25 cellular contexts compared by ENCODE assay signal in genomic region chr7:138472292-138473079, GRCh38. TPM values are rescaled to one million over a fixed set of nuclear protein-coding genes. Genes with fewer than 3 reads are reported as not detected.
DNase-seq lines count a peak whose midpoint lies in the region; ATAC-seq, FAIRE-seq and TF ChIP-seq lines count a peak whose summit lies in the region.
"Had no signal": no experiment of that assay in that cellular context is flagged by ENCODE, and none has a peak within 500 bp of the region (broad histone marks: within the 10 kb centered on the region; RNA-seq: fewer than 3 reads in every experiment).

No MANE protein-coding gene starts in this region.

- ATAC-seq in Panc1 = no peak

- H3K36me3 ChIP-seq in Panc1 (ENCODE audit: control insufficient read depth, insufficient read depth, low read length) (no peaks in the 10 kb centered on the region), endodermal cell (ENCODE audit: control insufficient read depth, insufficient read depth, low read length) (peaks cover 13% of the 10 kb centered on the region), neural progenitor cell (no peaks in the 10 kb centered on the region)

- no peak overlapping the region for H3K14ac ChIP-seq in H9 (ENCODE audit: insufficient read depth, low read length)

- H2BK120ac ChIP-seq in H9 (ENCODE audit: low read depth, low read length, poor library complexity, severe bottlenecking) = no peak overlapping the region

- H3K4me3 ChIP-seq in Panc1 (ENCODE audit: low read depth in 2 of 2, low read length in 2 of 2) (no peak overlapping the region), endodermal cell (ENCODE audit: low read length) (no peak overlapping the region), neural progenitor cell (no peak overlapping the region)
- H3K4me3 ChIP-seq: PC-9 had no signal

- H3K36me3 Mint-ChIP-seq in H9 (ENCODE audit: insufficient read depth in 1 of 3, low read depth in 3 of 3) = peaks cover 15 to 59% (median 49%) of the 10 kb centered on the region in 3 experiments
- H3K36me3 Mint-ChIP-seq in endodermal cell (ENCODE audit: low read depth) = peaks cover 12% of the 10 kb centered on the region
- H3K36me3 Mint-ChIP-seq in neural progenitor cell = peaks cover 68% of the 10 kb centered on the region
- H3K36me3 Mint-ChIP-seq: CD8-positive, alpha-beta memory T cell had no signal

- H3K18ac ChIP-seq in H9 (ENCODE audit: insufficient read length, low read depth, low read length) = no peak overlapping the region

- H3K79me2 ChIP-seq in H9 (ENCODE audit: insufficient read depth, low read length) = peaks cover 77% of the 10 kb centered on the region
- peaks cover 100% of the 10 kb centered on the region for H3K79me2 ChIP-seq in neural progenitor cell (ENCODE audit: low read depth)

- H2AFZ ChIP-seq in H9 (ENCODE audit: low read length) = no peak overlapping the region
- no peak overlapping the region for H2AFZ ChIP-seq in neural progenitor cell (replicated peaks)
- H2AFZ ChIP-seq: PC-9 had no signal

- no CpG with 5 or more reads among the region's 7 CpGs for WGBS in H9 (ENCODE audit: extremely low coverage, insufficient read length, low lambda C conversion rate)
- WGBS in endodermal cell (ENCODE audit: insufficient coverage in 1 of 2, insufficient read length in 1 of 2), 2 experiments = 92 to 96% methylated on average over 7 of the region's 7 CpGs

- H3K27me3 ChIP-seq in H9 (ENCODE audit: insufficient read depth, low read length) (no peaks in the 10 kb centered on the region), Panc1 (ENCODE audit: control insufficient read depth, insufficient read depth, low read length) (no peaks in the 10 kb centered on the region), endodermal cell (ENCODE audit: control insufficient read depth, insufficient read depth, low read length, poor library complexity, severe bottlenecking) (no peaks in the 10 kb centered on the region), neural progenitor cell (no peaks in the 10 kb centered on the region)

- peaks cover 40% of the 10 kb centered on the region for H3F3A ChIP-seq in neural progenitor cell (ENCODE audit: low read depth)

- H4K20me1 ChIP-seq in H9 (ENCODE audit: control insufficient read depth, insufficient read depth, insufficient read length) (no peaks in the 10 kb centered on the region), neural progenitor cell (ENCODE audit: low read depth) (peaks cover 100% of the 10 kb centered on the region)

- FAIRE-seq in GM12891 (lab: Jason Lieb, UNC) = no peak
- FAIRE-seq: GM12892, GM19239 had no signal

- H3K27me3 Mint-ChIP-seq in H9 (ENCODE audit: low read depth) (no peaks in the 10 kb centered on the region), endodermal cell (ENCODE audit: insufficient read depth) (no peaks in the 10 kb centered on the region), neural progenitor cell (ENCODE audit: insufficient read depth, low read depth) (peaks cover 11% of the 10 kb centered on the region)
- H3K27me3 Mint-ChIP-seq: B cell; CD8-positive, alpha-beta memory T cell had no signal

- H4K8ac ChIP-seq in H9 (replicated peaks; ENCODE audit: insufficient read length, low read depth, low read length) = no peak overlapping the region

- in situ Hi-C loops in Panc1 (cut with HindIII; ENCODE audit: low pct_unique_long_range_greater_than_20kb, low sequenced_read_pairs) = no loop called here

- CTCF ChIA-PET in Panc1 (lab: Charles Lee) = no interaction called here

- no peak overlapping the region for H2BK20ac ChIP-seq in H9 (ENCODE audit: low read depth, low read length, poor library complexity, severe bottlenecking)

- BruUV-seq in Panc1 (replicated peaks; lab: Mats Ljungman, UMichigan) = TSS peak; percentile 28

- intact Hi-C loops in Panc1 (cut with micrococcal nuclease; ENCODE audit: unreplicated experiment) = no loop called here

- peak overlapping the region; percentile 5 for H3K4me2 ChIP-seq in H9 (ENCODE audit: insufficient read depth, insufficient read length, low read length)
- no peak overlapping the region for H3K4me2 ChIP-seq in neural progenitor cell
- H3K4me2 ChIP-seq: PC-9 had no signal

- H3K9me3 Mint-ChIP-seq in H9 = no peaks in the 10 kb centered on the region
- no peaks in the 10 kb centered on the region for H3K9me3 Mint-ChIP-seq in endodermal cell
- peaks cover 78% of the 10 kb centered on the region for H3K9me3 Mint-ChIP-seq in neural progenitor cell
- H3K9me3 Mint-ChIP-seq: CD8-positive, alpha-beta memory T cell had no signal

- H3K9ac ChIP-seq in H9 (ENCODE audit: extremely low read depth, insufficient read length, low read length) (no peak overlapping the region), endodermal cell (ENCODE audit: extremely low read depth, low read length, poor library complexity, severe bottlenecking) (no peak overlapping the region), neural progenitor cell (no peak overlapping the region)

- no peaks in the 10 kb centered on the region for H3K9me3 ChIP-seq in H9 (ENCODE audit: control insufficient read depth, low read depth, low read length)
- no peaks in the 10 kb centered on the region for H3K9me3 ChIP-seq in Panc1 (ENCODE audit: control insufficient read depth, insufficient read depth, low read depth, low read length)
- H3K9me3 ChIP-seq in endodermal cell (ENCODE audit: control insufficient read depth, low read length) = peaks cover 3% of the 10 kb centered on the region
- no peaks in the 10 kb centered on the region for H3K9me3 ChIP-seq in neural progenitor cell (ENCODE audit: low read depth)

- DNase-seq in H9 (no peak), Panc1 (ENCODE audit: low read depth, low spot score) (no peak), endodermal cell (no peak), neural progenitor cell (ENCODE audit: low spot score) (no peak), ureter (ENCODE audit: low spot score) (no peak), cerebellar nuclear complex (lab: John Stamatoyannopoulos, UW) (no peak), GM12891 (ENCODE audit: insufficient read length, low spot score) (no peak)
- DNase-seq: CD8-positive, alpha-beta memory T cell; DMS79 treated with DMSO at 0.1 percent for 48 hours; GF-D8; HCEC 1CT; Karpas-422; NCI-H1092; NCI-H1417 treated with DMSO at 0.1 percent for 48 hours; NCI-H1694 treated with DMSO at 0.1 percent for 48 hours; NCI-H2081; NCI-H2227 treated with DMSO at 0.1 percent for 48 hours; NCI-H526 treated with DMSO at 0.1 percent for 48 hours; PC-9; Right ventricle myocardium superior; RPMI8226 had no signal

- H4K5ac ChIP-seq in H9 (ENCODE audit: insufficient read length, low read depth, low read length) = no peak overlapping the region

- H4K91ac ChIP-seq in H9 (ENCODE audit: insufficient read length, low read depth, low read length) = no peak overlapping the region

- no peaks in the 10 kb centered on the region for H3K23me2 ChIP-seq in H9 (ENCODE audit: insufficient read length, low read depth, low read length, poor library complexity, severe bottlenecking)

- H3K56ac ChIP-seq in H9 (ENCODE audit: insufficient read length, low read depth, low read length) = no peak overlapping the region

- peaks cover 67 to 74% of the 10 kb centered on the region in 2 experiments for H3K4me1 Mint-ChIP-seq in H9
- H3K4me1 Mint-ChIP-seq in endodermal cell = peaks cover 22% of the 10 kb centered on the region
- H3K4me1 Mint-ChIP-seq in neural progenitor cell = no peaks in the 10 kb centered on the region

- no peak overlapping the region for H3K4ac ChIP-seq in H9 (ENCODE audit: low read depth, low read length)

- H3K27ac ChIP-seq in H9 (ENCODE audit: insufficient read length, low read depth, low read length) = no peak overlapping the region
- no peak overlapping the region for H3K27ac ChIP-seq in Panc1 (ENCODE audit: low read length)
- H3K27ac ChIP-seq in endodermal cell (ENCODE audit: low read depth, low read length) = no peak overlapping the region
- peak overlapping the region; percentile 17 for H3K27ac ChIP-seq in neural progenitor cell
- H3K27ac ChIP-seq: C4-2B, PC-9 had no signal

- no peaks in the 10 kb centered on the region for H3K79me1 ChIP-seq in H9 (ENCODE audit: insufficient read depth, low read depth, low read length, poor library complexity, severe bottlenecking)

- no peak overlapping the region for H2BK5ac ChIP-seq in H9 (ENCODE audit: insufficient read length, low read length)

- H3K4me3 Mint-ChIP-seq in H9 (peak overlapping the region in 1 of 2 experiments; percentile 39; a peak in 1 of 5 replicates), endodermal cell (no peak overlapping the region), neural progenitor cell (no peak overlapping the region)
- H3K4me3 Mint-ChIP-seq: B cell; CD8-positive, alpha-beta memory T cell had no signal

- TF ChIP-seq CTCF in H9 (conservative IDR thresholded peaks at IDR 0.05) = no peak
- no peak for TF ChIP-seq CTCF in Panc1 (IDR thresholded peaks at IDR 0.05)
- TF ChIP-seq CTCF in endodermal cell (conservative IDR thresholded peaks at IDR 0.05) = no peak
- TF ChIP-seq CTCF in neural progenitor cell (IDR thresholded peaks at IDR 0.05) = no peak

- H3K4me1 ChIP-seq in H9 (ENCODE audit: insufficient read depth, low read length) (peaks cover 2% of the 10 kb centered on the region; the same call in 1 of the 2 replicates), Panc1 (ENCODE audit: control insufficient read depth, insufficient read depth, low read length) (peaks cover under 1% of the 10 kb centered on the region; the same call in 1 of the 2 replicates), endodermal cell (ENCODE audit: control insufficient read depth, insufficient read depth, low read length) (no peaks in the 10 kb centered on the region), neural progenitor cell (peaks cover 20% of the 10 kb centered on the region)

- H2AK5ac ChIP-seq in H9 (ENCODE audit: insufficient read length, low read length) = no peak overlapping the region

- peak overlapping the region in 2 of 3 experiments; percentile 84 to 90; a peak in 4 of 7 replicates for H3K27ac Mint-ChIP-seq in H9
- peak overlapping the region; percentile 2 for H3K27ac Mint-ChIP-seq in endodermal cell
- no peak overlapping the region for H3K27ac Mint-ChIP-seq in neural progenitor cell
- H3K27ac Mint-ChIP-seq: B cell had no signal

- H3T11ph ChIP-seq in H9 (ENCODE audit: low read length) = no peak overlapping the region

- POLR2A ChIA-PET in Panc1 (lab: Charles Lee) = interaction anchor here (0.6 kb wide), 1 partner anchor 8 kb away, joined by 4 read pairs; no protein-coding TSS in a partner anchor

- H2BK12ac ChIP-seq in H9 (ENCODE audit: insufficient read length, low read depth, low read length) = no peak overlapping the region

- H3K23ac ChIP-seq in H9 (ENCODE audit: insufficient read length, low read depth, low read length) = no peak overlapping the region

- no peak for TF ChIP-seq POLR2A in GM12891 (IDR thresholded peaks at IDR 0.05; ENCODE audit: low read depth, low read length)

- no peak overlapping the region for H2BK15ac ChIP-seq in H9 (ENCODE audit: low read depth, low read length)

TF ChIP-seq in GM12891, 5 proteins besides CTCF, POLR2A, EP300 and RAD21 (continues in another document):
- TF ChIP-seq PAX5 (IDR thresholded peaks at IDR 0.05; ENCODE audit: insufficient read depth, low read length, severe bottlenecking) = no peak

RNA-seq across cellular contexts. Expression of gene TRIM24, which starts 12.4 kb away (rescaled TPM):
- total RNA-seq in H9 (2021) = 255 and 260 TPM in 2 replicates
- total RNA-seq in Panc1 (2021; ENCODE audit: unreplicated experiment) = 28.4 TPM
- 17.8 TPM for polyA plus RNA-seq in Panc1 (2012; ENCODE audit: insufficient read length)
- 10 to 100 TPM; 62.1 to 70.1 TPM for total RNA-seq in endodermal cell
- 99.7 TPM for polyA plus RNA-seq in endodermal cell (2013, experiment 1 of 2)
- 87.1 TPM for polyA plus RNA-seq in endodermal cell (2013, experiment 2 of 2)
- total RNA-seq in neural progenitor cell (ENCODE audit: low replicate concordance) = 101 and 116 TPM in 2 replicates
- 44.1 TPM for total RNA-seq in ureter
- polyA plus RNA-seq in GM12891 (2012; ENCODE audit: low read depth, missing spikeins) = 5.2 TPM
